Comparison of ENCODE assay signal across 8 cellular contexts in the genomic region with DNA sequence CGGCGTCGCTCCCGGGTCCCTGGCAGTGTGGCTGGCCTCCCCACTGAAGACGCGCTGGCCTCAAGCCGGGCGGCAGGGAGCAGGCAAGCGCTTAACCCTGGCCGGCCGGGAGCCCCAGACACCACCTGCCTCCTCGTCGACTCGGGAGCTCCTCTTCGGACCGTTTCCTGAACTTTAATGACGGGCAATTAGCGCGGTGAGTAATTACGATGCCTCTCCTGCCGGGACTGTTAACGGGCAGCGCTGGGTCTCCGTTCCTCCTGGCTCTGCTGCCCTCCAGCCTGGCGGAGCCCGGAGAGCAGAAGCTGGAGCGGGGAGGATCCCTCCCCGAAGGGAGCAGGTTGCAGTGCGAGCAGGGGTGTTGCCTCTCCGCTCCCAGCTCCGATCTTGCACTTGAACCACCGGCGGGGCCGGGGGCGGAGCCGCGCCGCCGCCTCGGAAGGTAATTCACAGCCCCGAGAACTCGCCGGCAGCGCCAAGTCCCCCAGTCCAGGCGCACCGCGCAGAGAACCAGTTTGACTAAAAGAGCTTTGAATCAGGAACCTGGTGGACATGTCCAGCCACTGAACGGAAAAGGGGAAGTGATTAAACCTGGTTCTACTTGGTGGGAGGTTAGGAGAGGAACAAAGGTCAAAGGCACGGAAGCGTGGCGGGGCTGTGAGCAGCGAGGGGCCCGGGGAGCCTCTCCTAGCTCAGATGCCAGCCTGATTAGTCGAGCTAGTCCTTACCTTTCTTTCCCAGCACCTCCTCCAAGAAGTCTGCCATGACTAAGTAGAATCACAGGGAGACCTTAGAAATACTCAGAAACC. TPM values are rescaled to one million over a fixed set of nuclear protein-coding genes. Genes with fewer than 3 reads are reported as not detected.
DNase-seq lines count a peak whose midpoint lies in the region; ATAC-seq and TF ChIP-seq lines count a peak whose summit lies in the region.

No MANE protein-coding gene starts in this region.

- no peaks in the 10 kb centered on the region for H3K79me1 ChIP-seq in neuronal stem cell (ENCODE audit: low read depth, low read length)

- H3K23ac ChIP-seq in neuronal stem cell (ENCODE audit: low read depth, low read length, poor library complexity): no peak overlapping the region

- no peaks in the 10 kb centered on the region for H3K36me3 Mint-ChIP-seq in activated T-cell treated with anti-CD3 and anti-CD28 coated beads, Interleukin-2, amount 50 U/mL, for 4 hours (ENCODE audit: insufficient read depth)

- no peak overlapping the region for H2BK120ac ChIP-seq in neuronal stem cell (ENCODE audit: low read depth, low read length)

- no CpG with 5 or more reads among the region's 54 CpGs for WGBS in neuronal stem cell (ENCODE audit: extremely low coverage in 2 of 2, insufficient read length in 2 of 2, insufficient replicate concordance in 1 of 2), 2 donors
- WGBS in urinary bladder: 2% methylated on average over 54 of the region's 54 CpGs

- no peak overlapping the region for H3K27ac ChIP-seq in BLaER1 treated with 17β-estradiol and CSF1 and Interleukin-3, amounts not matched to agents 10 nM and 100 nM
- H3K27ac ChIP-seq in neuronal stem cell (replicated peaks; ENCODE audit: low read length) (no peak overlapping the region), urinary bladder (ENCODE audit: low read depth) (peak overlapping the region; percentile 44)

- peaks cover 0 to 10% (median 0%) of the 10 kb centered on the region in 11 experiments; a peak in 3 of 22 replicates for H4K20me1 ChIP-seq in BLaER1 treated with 17β-estradiol and CSF1 and Interleukin-3, amounts not matched to agents 10 nM and 100 nM

- no peaks in the 10 kb centered on the region for H3K36me3 ChIP-seq in BLaER1 treated with 17β-estradiol and CSF1 and Interleukin-3, amounts not matched to agents 10 nM and 100 nM
- no peaks in the 10 kb centered on the region for H3K36me3 ChIP-seq in H7 (replicated peaks; ENCODE audit: control insufficient read depth, insufficient read depth, low read length)
- no peaks in the 10 kb centered on the region for H3K36me3 ChIP-seq in neuronal stem cell (replicated peaks in 1 of 2; ENCODE audit: control insufficient read depth in 2 of 2, insufficient read depth in 2 of 2, low read length in 2 of 2)
- no peaks in the 10 kb centered on the region for H3K36me3 ChIP-seq in urinary bladder (ENCODE audit: insufficient read depth)

- ATAC-seq in activated T-cell treated with anti-CD3 and anti-CD28 coated beads, Interleukin-2, amount 50 U/mL, for 4 hours: peak; percentile 78 to 84

- DNase-seq in H7 (peak; percentile 89), NCI-H774 (lab: John Stamatoyannopoulos, UW) (peak; percentile 15), fibroblast of the aortic adventitia (ENCODE audit: low read depth) (no peak), neuronal stem cell (ENCODE audit: low spot score) (no peak), COR-L47 (lab: John Stamatoyannopoulos, UW) (no peak)
- DNase-seq in activated T-cell treated with anti-CD3 and anti-CD28 coated beads, Interleukin-2, amount 50 U/mL, for 4 hours: peak; percentile 42

- H3K4me3 Mint-ChIP-seq in activated T-cell treated with anti-CD3 and anti-CD28 coated beads, Interleukin-2, amount 50 U/mL, for 4 hours: peak overlapping the region; percentile 85

- H2AK5ac ChIP-seq in neuronal stem cell (ENCODE audit: low read depth, low read length): no peak overlapping the region

- no peak overlapping the region for H3K14ac ChIP-seq in neuronal stem cell (ENCODE audit: low read length)

- H3K27me3 ChIP-seq in BLaER1 treated with 17β-estradiol and CSF1 and Interleukin-3, amounts not matched to agents 10 nM and 100 nM: peaks cover 40 to 61% (median 57%) of the 10 kb centered on the region in 11 experiments
- H3K27me3 ChIP-seq in H7 (ENCODE audit: control insufficient read depth, insufficient read depth, low read length): peaks cover 47% of the 10 kb centered on the region
- peaks cover 15 to 94% (median 66%) of the 10 kb centered on the region in 3 experiments for H3K27me3 ChIP-seq in neuronal stem cell (ENCODE audit: control insufficient read depth in 3 of 3, insufficient read depth in 3 of 3, low read depth in 1 of 3, low read length in 3 of 3)

- no peak overlapping the region for H2BK12ac ChIP-seq in neuronal stem cell (ENCODE audit: low read length)

- H3K9me3 ChIP-seq in BLaER1 treated with 17β-estradiol and CSF1 and Interleukin-3, amounts not matched to agents 10 nM and 100 nM (replicated peaks in 1 of 11): no peaks in the 10 kb centered on the region
- peaks cover 1 to 5% of the 10 kb centered on the region in 2 donors for H3K9me3 ChIP-seq in neuronal stem cell (replicated peaks in 1 of 2; ENCODE audit: control insufficient read depth in 2 of 2, insufficient read depth in 1 of 2, low read depth in 1 of 2, low read length in 2 of 2)

- H3K9me3 Mint-ChIP-seq in activated T-cell treated with anti-CD3 and anti-CD28 coated beads, Interleukin-2, amount 50 U/mL, for 4 hours: no peaks in the 10 kb centered on the region

- H3K4me1 ChIP-seq in BLaER1 treated with 17β-estradiol and CSF1 and Interleukin-3, amounts not matched to agents 10 nM and 100 nM: peaks cover 21 to 35% (median 26%) of the 10 kb centered on the region in 10 experiments
- H3K4me1 ChIP-seq in neuronal stem cell (ENCODE audit: control insufficient read depth in 2 of 2, insufficient read depth in 1 of 2, low read depth in 1 of 2, low read length in 2 of 2) (peaks cover 4 to 7% of the 10 kb centered on the region in 2 donors), urinary bladder (ENCODE audit: insufficient read depth) (no peaks in the 10 kb centered on the region)

- H3K4ac ChIP-seq in neuronal stem cell (ENCODE audit: low read length): no peak overlapping the region

- peak overlapping the region; percentile 93 for H2AFZ ChIP-seq in neuronal stem cell (ENCODE audit: low read length)

- H2BK15ac ChIP-seq in neuronal stem cell (ENCODE audit: low read length): no peak overlapping the region

- H3K18ac ChIP-seq in neuronal stem cell (ENCODE audit: low read length): peak overlapping the region; percentile 62

- H4K91ac ChIP-seq in neuronal stem cell (ENCODE audit: low read depth, low read length, poor library complexity): no peak overlapping the region

- peak overlapping the region in 8 of 11 experiments; percentile 11 to 50 (median 40); a peak in 11 of 22 replicates for H3K9ac ChIP-seq in BLaER1 treated with 17β-estradiol and CSF1 and Interleukin-3, amounts not matched to agents 10 nM and 100 nM
- H3K9ac ChIP-seq in neuronal stem cell (ENCODE audit: low read depth, low read length, poor library complexity): no peak overlapping the region

- H2BK5ac ChIP-seq in neuronal stem cell (ENCODE audit: low read length): no peak overlapping the region

- H4K8ac ChIP-seq in neuronal stem cell (ENCODE audit: low read depth, low read length): no peak overlapping the region

- peaks cover 14% of the 10 kb centered on the region for H3K27me3 Mint-ChIP-seq in activated T-cell treated with anti-CD3 and anti-CD28 coated beads, Interleukin-2, amount 50 U/mL, for 4 hours (ENCODE audit: low read depth)

- H3K4me1 Mint-ChIP-seq in activated T-cell treated with anti-CD3 and anti-CD28 coated beads, Interleukin-2, amount 50 U/mL, for 4 hours (ENCODE audit: low read depth): peaks cover 13% of the 10 kb centered on the region

- H3K4me3 ChIP-seq in BLaER1 treated with 17β-estradiol and CSF1 and Interleukin-3, amounts not matched to agents 10 nM and 100 nM: peak overlapping the region; percentile 37 to 65 (median 48)
- H3K4me3 ChIP-seq in H7 (ENCODE audit: insufficient read depth, low read depth, low read length) (peak overlapping the region; percentile 64), fibroblast of the aortic adventitia (ENCODE audit: low read depth, low read length) (peak overlapping the region; percentile 55), neuronal stem cell (ENCODE audit: low read length in 2 of 2) (peak overlapping the region; percentile 29 to 57), urinary bladder (ENCODE audit: low read depth, low read length) (peak overlapping the region; percentile 26)

- H3K4me2 ChIP-seq in BLaER1 treated with 17β-estradiol and CSF1 and Interleukin-3, amounts not matched to agents 10 nM and 100 nM: peak overlapping the region; percentile 64 to 98 (median 85)
- peak overlapping the region; percentile 51 for H3K4me2 ChIP-seq in neuronal stem cell (ENCODE audit: insufficient read depth, low read length, poor library complexity, severe bottlenecking)

- no peak for TF ChIP-seq CTCF in fibroblast of the aortic adventitia (IDR thresholded peaks at IDR 0.05; ENCODE audit: insufficient read depth, low read length)

RNA-seq across cellular contexts. Expression of a gene that starts 18.3 kb away (rescaled TPM):
- 3.0 and 5.1 TPM in 2 replicates for total RNA-seq in H7 (2014; rRNA removed; shearing (Covaris generic))
- under 1 TPM; 0.19 to 0.61 (median 0.29) TPM for total RNA-seq in activated T-cell treated with anti-CD3 and anti-CD28 coated beads, Interleukin-2, amount 50 U/mL, for 4 hours
- total RNA-seq in fibroblast of the aortic adventitia (ENCODE audit: low replicate concordance) (3.6 and 5.1 TPM in 2 replicates), urinary bladder (15.1 TPM)
- 0.49 TPM for polyA plus RNA-seq in neuronal stem cell (2013, experiment 1 of 2)
- polyA plus RNA-seq in neuronal stem cell (2013, experiment 2 of 2): 0.48 TPM
- 9.5 TPM for polyA plus RNA-seq in urinary bladder

RNA-seq across cellular contexts. Expression of a gene that starts 33.6 kb away (rescaled TPM):
- total RNA-seq in H7 (2014; rRNA removed; shearing (Covaris generic)): 37.1 and 40.6 TPM in 2 replicates
- 10 to 100 TPM; 71.7 to 80.1 (median 72.9) TPM for total RNA-seq in activated T-cell treated with anti-CD3 and anti-CD28 coated beads, Interleukin-2, amount 50 U/mL, for 4 hours
- 20.0 and 30.3 TPM in 2 replicates for total RNA-seq in fibroblast of the aortic adventitia (ENCODE audit: low replicate concordance)
- polyA plus RNA-seq in neuronal stem cell (2013, experiment 1 of 2): 18.4 TPM
- 19.2 TPM for polyA plus RNA-seq in neuronal stem cell (2013, experiment 2 of 2)
- 45.2 TPM for total RNA-seq in urinary bladder
- polyA plus RNA-seq in urinary bladder: 28.3 TPM

Comparison
In these comparisons a context has a peak if more than half of its experiments do, and no peak if none do; other contexts are left out.
1. DNase-seq: peak in H7 (single experiment), NCI-H774 (single experiment) and activated T-cell treated with anti-CD3 and anti-CD28 coated beads, Interleukin-2, amount 50 U/mL, for 4 hours (single experiment); none in fibroblast of the aortic adventitia (single experiment), neuronal stem cell (single experiment) and COR-L47 (single experiment).
2. Peak in every context shown above with its lines, with median percentiles within 50 percentile points of each other: H3K4me3 ChIP-seq.